ENCODE assay signal across 8 cellular contexts in the genomic region with DNA sequence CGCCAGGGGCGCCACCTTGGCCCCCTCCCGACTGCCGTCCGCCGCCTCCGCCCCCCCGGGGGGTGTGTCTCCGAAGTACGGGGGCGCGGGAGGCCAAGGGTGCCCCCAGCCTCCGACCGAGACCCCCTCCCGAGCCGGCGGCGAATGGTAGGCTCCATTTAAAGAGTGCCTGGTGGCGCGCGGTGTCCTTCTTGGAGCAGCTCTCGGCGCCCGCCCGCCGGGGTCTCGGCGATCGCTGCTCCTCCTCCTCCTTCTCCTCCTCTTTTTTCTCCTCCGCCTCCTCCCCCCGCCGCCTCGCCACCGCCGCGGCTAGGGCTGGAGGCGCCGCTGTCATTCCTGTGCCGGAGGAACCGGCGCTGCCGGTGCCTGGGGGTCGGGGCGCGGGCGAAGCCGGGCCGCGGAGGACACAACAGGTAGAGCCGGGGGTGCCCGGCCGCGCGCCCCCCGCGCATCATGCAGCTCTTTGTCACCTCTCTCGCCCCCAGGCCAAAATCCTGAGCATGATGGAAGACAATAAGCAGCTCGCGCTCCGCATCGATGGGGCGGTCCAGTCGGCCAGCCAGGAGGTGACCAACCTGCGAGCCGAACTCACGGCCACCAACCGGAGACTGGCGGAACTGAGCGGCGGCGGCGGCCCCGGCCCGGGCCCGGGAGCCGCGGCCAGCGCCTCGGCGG. TPM values are rescaled to one million over a fixed set of nuclear protein-coding genes. Genes with fewer than 3 reads are reported as not detected.
DNase-seq lines count a peak whose midpoint lies in the region; ATAC-seq and TF ChIP-seq lines count a peak whose summit lies in the region.

A gene (plus strand): TSS at position 188 of the 675 bp plus-strand sequence.

- TF ChIP-seq CTCF in GM12865 (IDR thresholded peaks at IDR 0.05; ENCODE audit: insufficient read depth, low read depth, low read length, missing control alignments) (no peak), progenitor cell of endocrine pancreas (IDR thresholded peaks at IDR 0.05; ENCODE audit: unreplicated experiment) (peak; percentile 53)

- ATAC-seq in GM19467 (IDR thresholded peaks at IDR 0.05; ENCODE audit: unreplicated experiment): no peak
- no peak for ATAC-seq in GM19035 (IDR thresholded peaks at IDR 0.05; ENCODE audit: unreplicated experiment)

- H3K27me3 Mint-ChIP-seq in progenitor cell of endocrine pancreas: peaks cover 32% of the 10 kb centered on the region

- peaks cover 29% of the 10 kb centered on the region for H3K4me1 Mint-ChIP-seq in progenitor cell of endocrine pancreas (ENCODE audit: low read depth)

- DNase-seq in GM12865 (ENCODE audit: low read depth) (peak; percentile 18), NCI-H526 treated with DMSO at 0.1 percent for 48 hours (lab: John Stamatoyannopoulos, UW) (peak; percentile 72), head of caudate nucleus (peak; percentile 20 to 83 (median 65)), progenitor cell of endocrine pancreas (ENCODE audit: low spot score, unreplicated experiment) (peak; percentile 64), DMS114 treated with DMSO at 0.1 percent for 48 hours (lab: John Stamatoyannopoulos, UW; ENCODE audit: unreplicated experiment) (no peak)
- DNase-seq in activated naive CD4-positive, alpha-beta T cell treated with anti-CD3 and anti-CD28 coated beads, Interleukin-2, amount 50 U/mL, for 16 hours: no peak

- no peaks in the 10 kb centered on the region for H3K9me3 Mint-ChIP-seq in progenitor cell of endocrine pancreas (ENCODE audit: low read depth)

- H3K36me3 Mint-ChIP-seq in progenitor cell of endocrine pancreas (ENCODE audit: insufficient read depth): no peaks in the 10 kb centered on the region

- H3K4me3 ChIP-seq in GM12865 (ENCODE audit: low read depth, low read length): peak within 1 kb of the TSS; percentile 62

- H3K27ac Mint-ChIP-seq in progenitor cell of endocrine pancreas: peak within 1 kb of the TSS; percentile 93

- H3K4me3 Mint-ChIP-seq in progenitor cell of endocrine pancreas (ENCODE audit: low read depth): peak within 1 kb of the TSS; percentile 85

- intact Hi-C loops in head of caudate nucleus (cut with DNase I): no loop called here

RNA-seq across cellular contexts. Expression of the gene that starts here (rescaled TPM):
- total RNA-seq in progenitor cell of endocrine pancreas: 12.9 and 14.6 TPM in 2 replicates

Comparison
In these comparisons a context has a peak if more than half of its experiments do, and no peak if none do; other contexts are left out.
1. DNase-seq: peak in GM12865 (single experiment), NCI-H526 treated with DMSO at 0.1 percent for 48 hours (single experiment), head of caudate nucleus (42 of 42) and progenitor cell of endocrine pancreas (single experiment); none in activated naive CD4-positive, alpha-beta T cell treated with anti-CD3 and anti-CD28 coated beads, Interleukin-2, amount 50 U/mL, for 16 hours (single experiment) and DMS114 treated with DMSO at 0.1 percent for 48 hours (single experiment).